In the genomic region with DNA sequence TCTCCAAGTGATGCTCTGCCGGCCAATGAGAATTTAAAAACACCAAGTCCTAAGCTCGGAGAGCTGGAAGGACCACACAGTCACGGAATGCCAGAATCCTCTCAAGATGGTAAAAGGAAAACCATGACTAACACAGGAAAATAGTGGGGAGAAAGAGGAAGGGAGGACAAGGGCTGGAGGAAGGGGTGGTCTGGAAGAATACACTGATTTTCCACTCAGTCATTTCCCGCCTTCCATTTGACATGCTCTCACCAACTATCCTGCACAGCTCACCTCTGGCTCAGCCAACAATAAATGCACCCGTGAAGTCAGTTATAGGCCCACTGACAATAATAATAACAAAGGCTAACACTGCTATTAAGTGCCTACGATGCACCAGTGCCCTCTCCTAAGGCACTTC, we compare ENCODE assay signal across 26 cellular contexts.
"Had no signal": no experiment of that assay in that cellular context is flagged by ENCODE, and none has a peak within 500 bp of the region (broad histone marks: within the 10 kb centered on the region; RNA-seq: fewer than 3 reads in every experiment).

No MANE protein-coding gene starts in this region.

- H3K36me3 Mint-ChIP-seq: activated naive CD4-positive, alpha-beta T cell treated with anti-CD3 and anti-CD28 coated beads, Interleukin-2, amount 10 ng/mL, durations not matched to agents 7 days and 5 days; naive thymus-derived CD4-positive, alpha-beta T cell had no signal

- H3K4me1 ChIP-seq: lower lobe of right lung, upper lobe of right lung had no signal

- H3K4me1 Mint-ChIP-seq: activated naive CD4-positive, alpha-beta T cell treated with anti-CD3 and anti-CD28 coated beads, Interleukin-2, amount 10 ng/mL, durations not matched to agents 7 days and 5 days had no signal

- DNase-seq: activated CD4-positive, alpha-beta T cell treated with anti-CD3 and anti-CD28 coated beads, Interleukin-2, amount 50 U/mL, for 4 hours; activated CD4-positive, CD25-positive, alpha-beta regulatory T cell treated with anti-CD3 and anti-CD28 coated beads, Interleukin-2, amount 50 U/mL, for 72 hours; activated CD8-positive, alpha-beta memory T cell treated with anti-CD3 and anti-CD28 coated beads, Interleukin-2, amount 50 U/mL, for 48 hours; activated effector memory CD4-positive, alpha-beta T cell treated with Interleukin-2 at 50 U/mL for 16 hours; activated naive CD4-positive, alpha-beta T cell treated with anti-CD3 and anti-CD28 coated beads, Interleukin-2, amount 10 ng/mL, durations not matched to agents 7 days and 5 days; activated T-cell treated with anti-CD3 and anti-CD28 coated beads, Interleukin-2, amount 50 U/mL, for 72 hours; aorta; brain microvascular endothelial cell; central memory CD4-positive, alpha-beta T cell; dorsolateral prefrontal cortex; effector memory CD8-positive, alpha-beta T cell; foreskin fibroblast; kidney; lower lobe of right lung; naive thymus-derived CD4-positive, alpha-beta T cell; occipital lobe; posterior cingulate gyrus; stimulated activated CD4-positive, alpha-beta T cell treated with anti-CD3 and anti-CD28 coated beads, Interleukin-15, amount 100 ng/mL, for 24 hours; stimulated activated naive CD4-positive, alpha-beta T cell treated with Interleukin-2 at 50 U/mL for 16 hours; upper lobe of right lung had no signal

- H3K27ac ChIP-seq: brain microvascular endothelial cell, lower lobe of right lung, upper lobe of right lung, VCaP had no signal

- H3K4me3 ChIP-seq: dorsolateral prefrontal cortex, lower lobe of right lung, smooth muscle cell, upper lobe of right lung had no signal

- H3K4me3 Mint-ChIP-seq: activated naive CD4-positive, alpha-beta T cell treated with anti-CD3 and anti-CD28 coated beads, Interleukin-2, amount 10 ng/mL, durations not matched to agents 7 days and 5 days; activated T-cell treated with anti-CD3 and anti-CD28 coated beads, Interleukin-2, amount 50 U/mL, for 72 hours; effector memory CD8-positive, alpha-beta T cell; naive thymus-derived CD4-positive, alpha-beta T cell; neural crest cell; T-helper 2 cell treated with Interferon-gamma antibody and Interleukin-4, amounts not matched to agents 5 μg/mL and 100 μg/mL, for 36 hours had no signal

- H3K27ac Mint-ChIP-seq: activated naive CD4-positive, alpha-beta T cell treated with anti-CD3 and anti-CD28 coated beads, Interleukin-2, amount 10 ng/mL, durations not matched to agents 7 days and 5 days; activated T-cell treated with anti-CD3 and anti-CD28 coated beads, Interleukin-2, amount 50 U/mL, for 72 hours; effector memory CD8-positive, alpha-beta T cell; T-helper 2 cell treated with Interferon-gamma antibody and Interleukin-4, amounts not matched to agents 5 μg/mL and 100 μg/mL, for 36 hours had no signal

- ATAC-seq: activated T-cell treated with anti-CD3 and anti-CD28 coated beads, Interleukin-2, amount 50 U/mL, for 72 hours; effector memory CD8-positive, alpha-beta T cell; lower lobe of right lung; naive thymus-derived CD4-positive, alpha-beta T cell; sciatic nerve; SK-N-SH treated with all-trans-retinoic acid at 6 μM for 48 hours; upper lobe of right lung had no signal

- H3K9me3 Mint-ChIP-seq: activated naive CD4-positive, alpha-beta T cell treated with anti-CD3 and anti-CD28 coated beads, Interleukin-2, amount 10 ng/mL, durations not matched to agents 7 days and 5 days; activated T-cell treated with anti-CD3 and anti-CD28 coated beads, Interleukin-2, amount 50 U/mL, for 72 hours; effector memory CD8-positive, alpha-beta T cell; naive thymus-derived CD4-positive, alpha-beta T cell; T-helper 2 cell treated with Interferon-gamma antibody and Interleukin-4, amounts not matched to agents 5 μg/mL and 100 μg/mL, for 36 hours had no signal

- H3K27me3 ChIP-seq: brain microvascular endothelial cell, dorsolateral prefrontal cortex, upper lobe of right lung had no signal

- H3K9me3 ChIP-seq: lower lobe of right lung, upper lobe of right lung had no signal

- H3K36me3 ChIP-seq: brain microvascular endothelial cell, lower lobe of right lung, upper lobe of right lung had no signal

- H3K27me3 Mint-ChIP-seq: activated naive CD4-positive, alpha-beta T cell treated with anti-CD3 and anti-CD28 coated beads, Interleukin-2, amount 10 ng/mL, durations not matched to agents 7 days and 5 days; effector memory CD8-positive, alpha-beta T cell; naive thymus-derived CD4-positive, alpha-beta T cell had no signal

- H3K4me2 ChIP-seq: smooth muscle cell had no signal
